Comparison of ENCODE assay signal across 1 cellular context in the genomic region with DNA sequence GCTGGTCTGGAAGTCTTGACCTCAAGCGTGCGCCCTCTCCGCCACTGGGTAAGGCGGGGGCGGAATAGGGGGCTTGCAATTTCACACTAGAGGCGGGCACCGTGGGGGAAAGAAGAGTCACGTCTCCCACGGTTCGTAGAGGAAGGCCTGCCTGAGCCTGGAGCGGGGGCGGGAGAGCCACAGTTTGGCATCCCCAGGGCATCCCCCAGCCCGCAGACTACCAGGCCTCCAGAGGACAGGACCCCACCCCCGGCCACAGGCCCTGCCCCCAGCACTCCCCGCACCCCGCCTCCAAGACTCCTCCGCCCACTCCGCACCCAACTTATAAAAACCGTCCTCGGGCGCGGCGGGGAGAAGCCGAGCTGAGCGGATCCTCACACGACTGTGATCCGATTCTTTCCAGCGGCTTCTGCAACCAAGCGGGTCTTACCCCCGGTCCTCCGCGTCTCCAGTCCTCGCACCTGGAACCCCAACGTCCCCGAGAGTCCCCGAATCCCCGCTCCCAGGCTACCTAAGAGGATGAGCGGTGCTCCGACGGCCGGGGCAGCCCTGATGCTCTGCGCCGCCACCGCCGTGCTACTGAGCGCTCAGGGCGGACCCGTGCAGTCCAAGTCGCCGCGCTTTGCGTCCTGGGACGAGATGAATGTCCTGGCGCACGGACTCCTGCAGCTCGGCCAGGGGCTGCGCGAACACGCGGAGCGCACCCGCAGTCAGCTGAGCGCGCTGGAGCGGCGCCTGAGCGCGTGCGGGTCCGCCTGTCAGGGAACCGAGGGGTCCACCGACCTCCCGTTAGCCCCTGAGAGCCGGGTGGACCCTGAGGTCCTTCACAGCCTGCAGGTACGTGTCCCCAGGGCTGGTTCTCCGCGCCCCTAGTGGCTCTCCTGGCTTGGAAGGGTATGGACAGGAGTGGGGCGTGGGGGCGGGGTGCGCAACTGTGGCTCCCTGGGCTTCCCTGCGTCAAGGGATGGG.
TF ChIP-seq lines count a peak whose summit lies in the region.

A gene with protein sequence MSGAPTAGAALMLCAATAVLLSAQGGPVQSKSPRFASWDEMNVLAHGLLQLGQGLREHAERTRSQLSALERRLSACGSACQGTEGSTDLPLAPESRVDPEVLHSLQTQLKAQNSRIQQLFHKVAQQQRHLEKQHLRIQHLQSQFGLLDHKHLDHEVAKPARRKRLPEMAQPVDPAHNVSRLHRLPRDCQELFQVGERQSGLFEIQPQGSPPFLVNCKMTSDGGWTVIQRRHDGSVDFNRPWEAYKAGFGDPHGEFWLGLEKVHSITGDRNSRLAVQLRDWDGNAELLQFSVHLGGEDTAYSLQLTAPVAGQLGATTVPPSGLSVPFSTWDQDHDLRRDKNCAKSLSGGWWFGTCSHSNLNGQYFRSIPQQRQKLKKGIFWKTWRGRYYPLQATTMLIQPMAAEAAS (plus strand): TSS at position 353 of the 969 bp plus-strand sequence. CDS start 167 bp downstream, at position 520.

TF ChIP-seq in HepG2, 621 proteins besides CTCF, POLR2A, EP300 and RAD21 (continued from another document and continues in another):
- TF ChIP-seq, protein P1, sequence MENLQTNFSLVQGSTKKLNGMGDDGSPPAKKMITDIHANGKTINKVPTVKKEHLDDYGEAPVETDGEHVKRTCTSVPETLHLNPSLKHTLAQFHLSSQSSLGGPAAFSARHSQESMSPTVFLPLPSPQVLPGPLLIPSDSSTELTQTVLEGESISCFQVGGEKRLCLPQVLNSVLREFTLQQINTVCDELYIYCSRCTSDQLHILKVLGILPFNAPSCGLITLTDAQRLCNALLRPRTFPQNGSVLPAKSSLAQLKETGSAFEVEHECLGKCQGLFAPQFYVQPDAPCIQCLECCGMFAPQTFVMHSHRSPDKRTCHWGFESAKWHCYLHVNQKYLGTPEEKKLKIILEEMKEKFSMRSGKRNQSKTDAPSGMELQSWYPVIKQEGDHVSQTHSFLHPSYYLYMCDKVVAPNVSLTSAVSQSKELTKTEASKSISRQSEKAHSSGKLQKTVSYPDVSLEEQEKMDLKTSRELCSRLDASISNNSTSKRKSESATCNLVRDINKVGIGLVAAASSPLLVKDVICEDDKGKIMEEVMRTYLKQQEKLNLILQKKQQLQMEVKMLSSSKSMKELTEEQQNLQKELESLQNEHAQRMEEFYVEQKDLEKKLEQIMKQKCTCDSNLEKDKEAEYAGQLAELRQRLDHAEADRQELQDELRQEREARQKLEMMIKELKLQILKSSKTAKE (CRISPR knock-in tag; IDR thresholded peaks at IDR 0.05; ENCODE audit: borderline replicate concordance), result no peak
- TF ChIP-seq ZNF510 (CRISPR knock-in tag; IDR thresholded peaks at IDR 0.05; ENCODE audit: low read depth) (0 out of 2 replicates have a peak, but pooled peaks have one; percentile 61), ZNF556 (CRISPR knock-in tag; IDR thresholded peaks at IDR 0.05; ENCODE audit: borderline replicate concordance) (peak; percentile 73; the same call in 1 of the 2 replicates), ZNF609 (CRISPR knock-in tag; IDR thresholded peaks at IDR 0.05; ENCODE audit: borderline replicate concordance) (peak; percentile 69), ZNF678 (CRISPR knock-in tag; IDR thresholded peaks at IDR 0.05) (0 out of 2 replicates have a peak, but pooled peaks have one; percentile 55), XRCC5 (optimal IDR thresholded peaks at IDR 0.05; ENCODE audit: low read length) (peak; percentile 22), HNRNPL (IDR thresholded peaks at IDR 0.05; ENCODE audit: low read depth, low read length) (0 out of 2 replicates have a peak, but pooled peaks have one; percentile 34), ZNF331 (CRISPR knock-in tag; IDR thresholded peaks at IDR 0.05) (0 out of 2 replicates have a peak, but pooled peaks have one; percentile 11), NR2F6 (IDR thresholded peaks at IDR 0.05) (no peak), NR2F6 (CRISPR knock-in tag; IDR thresholded peaks at IDR 0.05) (0 out of 2 replicates have a peak, but pooled peaks have one; percentile 5), ZNF362 (CRISPR knock-in tag; IDR thresholded peaks at IDR 0.05; ENCODE audit: borderline replicate concordance) (peak; percentile 24; the same call in 1 of the 2 replicates), ZNF274 (CRISPR knock-in tag; IDR thresholded peaks at IDR 0.05) (peak; percentile 77; the same call in 1 of the 2 replicates), HDAC1 (CRISPR knock-in tag; IDR thresholded peaks at IDR 0.05) (peak; percentile 84), TARDBP (CRISPR knock-in tag; IDR thresholded peaks at IDR 0.05) (peak; percentile 76; the same call in 1 of the 2 replicates), GATAD2A (CRISPR knock-in tag; IDR thresholded peaks at IDR 0.05) (peak; percentile 29; the same call in 1 of the 2 replicates), ZNF572 (CRISPR knock-in tag; IDR thresholded peaks at IDR 0.05) (peak; percentile 72; the same call in 1 of the 2 replicates), ARHGAP35 (CRISPR knock-in tag; IDR thresholded peaks at IDR 0.05; ENCODE audit: borderline replicate concordance) (0 out of 2 replicates have a peak, but pooled peaks have one; percentile 58), SIN3A (IDR thresholded peaks at IDR 0.05; ENCODE audit: borderline replicate concordance, low read depth, low read length) (0 out of 2 replicates have a peak, but pooled peaks have one; percentile 46)
- TF ChIP-seq, protein P2, sequence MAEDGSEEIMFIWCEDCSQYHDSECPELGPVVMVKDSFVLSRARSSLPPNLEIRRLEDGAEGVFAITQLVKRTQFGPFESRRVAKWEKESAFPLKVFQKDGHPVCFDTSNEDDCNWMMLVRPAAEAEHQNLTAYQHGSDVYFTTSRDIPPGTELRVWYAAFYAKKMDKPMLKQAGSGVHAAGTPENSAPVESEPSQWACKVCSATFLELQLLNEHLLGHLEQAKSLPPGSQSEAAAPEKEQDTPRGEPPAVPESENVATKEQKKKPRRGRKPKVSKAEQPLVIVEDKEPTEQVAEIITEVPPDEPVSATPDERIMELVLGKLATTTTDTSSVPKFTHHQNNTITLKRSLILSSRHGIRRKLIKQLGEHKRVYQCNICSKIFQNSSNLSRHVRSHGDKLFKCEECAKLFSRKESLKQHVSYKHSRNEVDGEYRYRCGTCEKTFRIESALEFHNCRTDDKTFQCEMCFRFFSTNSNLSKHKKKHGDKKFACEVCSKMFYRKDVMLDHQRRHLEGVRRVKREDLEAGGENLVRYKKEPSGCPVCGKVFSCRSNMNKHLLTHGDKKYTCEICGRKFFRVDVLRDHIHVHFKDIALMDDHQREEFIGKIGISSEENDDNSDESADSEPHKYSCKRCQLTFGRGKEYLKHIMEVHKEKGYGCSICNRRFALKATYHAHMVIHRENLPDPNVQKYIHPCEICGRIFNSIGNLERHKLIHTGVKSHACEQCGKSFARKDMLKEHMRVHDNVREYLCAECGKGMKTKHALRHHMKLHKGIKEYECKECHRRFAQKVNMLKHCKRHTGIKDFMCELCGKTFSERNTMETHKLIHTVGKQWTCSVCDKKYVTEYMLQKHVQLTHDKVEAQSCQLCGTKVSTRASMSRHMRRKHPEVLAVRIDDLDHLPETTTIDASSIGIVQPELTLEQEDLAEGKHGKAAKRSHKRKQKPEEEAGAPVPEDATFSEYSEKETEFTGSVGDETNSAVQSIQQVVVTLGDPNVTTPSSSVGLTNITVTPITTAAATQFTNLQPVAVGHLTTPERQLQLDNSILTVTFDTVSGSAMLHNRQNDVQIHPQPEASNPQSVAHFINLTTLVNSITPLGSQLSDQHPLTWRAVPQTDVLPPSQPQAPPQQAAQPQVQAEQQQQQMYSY (CRISPR knock-in tag; IDR thresholded peaks at IDR 0.05), result peak; percentile 46; the same call in 1 of the 2 replicates
- TF ChIP-seq, protein P3, sequence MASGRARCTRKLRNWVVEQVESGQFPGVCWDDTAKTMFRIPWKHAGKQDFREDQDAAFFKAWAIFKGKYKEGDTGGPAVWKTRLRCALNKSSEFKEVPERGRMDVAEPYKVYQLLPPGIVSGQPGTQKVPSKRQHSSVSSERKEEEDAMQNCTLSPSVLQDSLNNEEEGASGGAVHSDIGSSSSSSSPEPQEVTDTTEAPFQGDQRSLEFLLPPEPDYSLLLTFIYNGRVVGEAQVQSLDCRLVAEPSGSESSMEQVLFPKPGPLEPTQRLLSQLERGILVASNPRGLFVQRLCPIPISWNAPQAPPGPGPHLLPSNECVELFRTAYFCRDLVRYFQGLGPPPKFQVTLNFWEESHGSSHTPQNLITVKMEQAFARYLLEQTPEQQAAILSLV (CRISPR knock-in tag; IDR thresholded peaks at IDR 0.05; ENCODE audit: borderline replicate concordance), result peak; percentile 24; the same call in 1 of the 2 replicates
- TF ChIP-seq, protein P4, sequence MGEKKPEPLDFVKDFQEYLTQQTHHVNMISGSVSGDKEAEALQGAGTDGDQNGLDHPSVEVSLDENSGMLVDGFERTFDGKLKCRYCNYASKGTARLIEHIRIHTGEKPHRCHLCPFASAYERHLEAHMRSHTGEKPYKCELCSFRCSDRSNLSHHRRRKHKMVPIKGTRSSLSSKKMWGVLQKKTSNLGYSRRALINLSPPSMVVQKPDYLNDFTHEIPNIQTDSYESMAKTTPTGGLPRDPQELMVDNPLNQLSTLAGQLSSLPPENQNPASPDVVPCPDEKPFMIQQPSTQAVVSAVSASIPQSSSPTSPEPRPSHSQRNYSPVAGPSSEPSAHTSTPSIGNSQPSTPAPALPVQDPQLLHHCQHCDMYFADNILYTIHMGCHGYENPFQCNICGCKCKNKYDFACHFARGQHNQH (CRISPR knock-in tag; IDR thresholded peaks at IDR 0.05), result peak; percentile 64; the same call in 1 of the 2 replicates
- TF ChIP-seq, protein P5, sequence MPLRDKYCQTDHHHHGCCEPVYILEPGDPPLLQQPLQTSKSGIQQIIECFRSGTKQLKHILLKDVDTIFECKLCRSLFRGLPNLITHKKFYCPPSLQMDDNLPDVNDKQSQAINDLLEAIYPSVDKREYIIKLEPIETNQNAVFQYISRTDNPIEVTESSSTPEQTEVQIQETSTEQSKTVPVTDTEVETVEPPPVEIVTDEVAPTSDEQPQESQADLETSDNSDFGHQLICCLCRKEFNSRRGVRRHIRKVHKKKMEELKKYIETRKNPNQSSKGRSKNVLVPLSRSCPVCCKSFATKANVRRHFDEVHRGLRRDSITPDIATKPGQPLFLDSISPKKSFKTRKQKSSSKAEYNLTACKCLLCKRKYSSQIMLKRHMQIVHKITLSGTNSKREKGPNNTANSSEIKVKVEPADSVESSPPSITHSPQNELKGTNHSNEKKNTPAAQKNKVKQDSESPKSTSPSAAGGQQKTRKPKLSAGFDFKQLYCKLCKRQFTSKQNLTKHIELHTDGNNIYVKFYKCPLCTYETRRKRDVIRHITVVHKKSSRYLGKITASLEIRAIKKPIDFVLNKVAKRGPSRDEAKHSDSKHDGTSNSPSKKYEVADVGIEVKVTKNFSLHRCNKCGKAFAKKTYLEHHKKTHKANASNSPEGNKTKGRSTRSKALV (CRISPR knock-in tag; IDR thresholded peaks at IDR 0.05), result peak; percentile 100
- TF ChIP-seq, protein P6, sequence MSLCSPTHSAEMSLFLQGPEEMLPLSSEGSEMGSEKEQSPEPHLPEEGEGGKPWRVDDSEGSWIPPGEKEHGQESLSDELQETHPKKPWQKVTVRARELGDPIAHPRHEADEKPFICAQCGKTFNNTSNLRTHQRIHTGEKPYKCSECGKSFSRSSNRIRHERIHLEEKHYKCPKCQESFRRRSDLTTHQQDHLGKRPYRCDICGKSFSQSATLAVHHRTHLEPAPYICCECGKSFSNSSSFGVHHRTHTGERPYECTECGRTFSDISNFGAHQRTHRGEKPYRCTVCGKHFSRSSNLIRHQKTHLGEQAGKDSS (CRISPR knock-in tag; IDR thresholded peaks at IDR 0.05; ENCODE audit: borderline replicate concordance, low read depth), result peak; percentile 44; the same call in 1 of the 2 replicates
